8 cellular contexts compared by ENCODE assay signal in the genomic region with DNA sequence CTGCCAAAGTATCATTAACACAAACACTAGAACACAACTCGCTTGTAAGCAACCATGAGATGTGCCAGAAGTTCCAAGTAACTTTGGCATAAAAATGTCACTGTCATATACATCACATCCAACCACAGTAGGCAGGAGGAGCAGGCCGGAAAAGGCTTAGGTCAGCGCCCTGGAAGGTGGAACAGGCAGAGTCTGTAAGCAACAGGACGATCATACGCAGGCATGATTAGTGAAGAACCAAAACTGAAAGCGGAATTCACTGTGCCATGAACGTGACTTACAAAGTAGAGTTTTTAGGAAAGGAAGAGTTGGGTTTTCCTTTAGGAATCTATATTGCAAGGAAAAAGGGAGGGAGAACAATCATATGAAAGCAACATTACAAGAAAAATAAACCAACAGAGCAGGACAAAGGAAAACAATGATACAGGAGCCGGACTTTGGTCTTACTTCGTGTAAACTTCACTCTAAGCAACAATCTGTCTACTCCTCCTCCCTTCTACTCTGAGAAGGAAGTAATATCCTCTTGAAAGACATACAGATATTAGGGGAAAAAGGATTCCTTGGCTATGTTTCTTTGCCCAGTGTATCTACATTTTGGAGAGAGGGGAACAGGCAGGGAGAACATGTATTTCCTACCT. TPM values are rescaled to one million over a fixed set of nuclear protein-coding genes. Genes with fewer than 3 reads are reported as not detected.
DNase-seq lines count a peak whose midpoint lies in the region; ATAC-seq and TF ChIP-seq lines count a peak whose summit lies in the region.

No MANE protein-coding gene starts in this region.

- H3K79me1 ChIP-seq in trophoblast cell (ENCODE audit: low read length): no peaks in the 10 kb centered on the region

- H3K79me2 ChIP-seq in trophoblast cell (ENCODE audit: control insufficient read depth, insufficient read depth, low read length, poor library complexity): no peaks in the 10 kb centered on the region

- H3K4me1 Mint-ChIP-seq in CD4-positive, alpha-beta T cell (ENCODE audit: low read depth): peaks cover 33% of the 10 kb centered on the region
- H3K4me1 Mint-ChIP-seq in activated T-helper 1 cell treated with anti-CD3 and anti-CD28 coated beads, Interleukin-12 subunit alpha, Interleukin-12 subunit beta, Interleukin-2, Interleukin-4 antibody, amounts not matched to agents 30 ng/mL and 10 ng/mL and 1 ng/mL, durations not matched to agents 14 hours and 24 hours and 36 hours (ENCODE audit: low read depth): peaks cover 16% of the 10 kb centered on the region

- H3K9me3 Mint-ChIP-seq in CD4-positive, alpha-beta T cell: no peaks in the 10 kb centered on the region
- no peaks in the 10 kb centered on the region for H3K9me3 Mint-ChIP-seq in activated T-helper 1 cell treated with anti-CD3 and anti-CD28 coated beads, Interleukin-12 subunit alpha, Interleukin-12 subunit beta, Interleukin-2, Interleukin-4 antibody, amounts not matched to agents 30 ng/mL and 10 ng/mL and 1 ng/mL, durations not matched to agents 14 hours and 24 hours and 36 hours

- H3K4me3 ChIP-seq in trophoblast cell (ENCODE audit: low read depth, low read length): no peak overlapping the region

- DNase-seq in CD4-positive, alpha-beta T cell: peak in 4 of 10 experiments; percentile 10 to 23 (median 18)
- no peak for DNase-seq in activated T-helper 1 cell treated with anti-CD3 and anti-CD28 coated beads, Interleukin-12 subunit alpha, Interleukin-12 subunit beta, Interleukin-2, Interleukin-4 antibody, amounts not matched to agents 30 ng/mL and 10 ng/mL and 1 ng/mL, durations not matched to agents 14 hours and 24 hours and 36 hours (ENCODE audit: low spot score)
- DNase-seq in Right ventricle myocardium superior (no peak), trophoblast cell (no peak), NCI-H748 treated with DMSO at 0.1 percent for 48 hours (lab: John Stamatoyannopoulos, UW) (no peak), iPS-NIHi11 (ENCODE audit: low spot score) (no peak), GOT3 (lab: John Stamatoyannopoulos, UW) (no peak)

- no peak overlapping the region for H3K9ac ChIP-seq in trophoblast cell (ENCODE audit: low read length)

- H4K12ac ChIP-seq in trophoblast cell (ENCODE audit: low read depth, low read length): no peak overlapping the region

- H2BK120ac ChIP-seq in trophoblast cell (ENCODE audit: insufficient read depth, low read length, poor library complexity): no peak overlapping the region

- no peak overlapping the region for H3K27ac ChIP-seq in CD4-positive, alpha-beta T cell (ENCODE audit: low read depth, low read length)
- no peak overlapping the region for H3K27ac ChIP-seq in trophoblast cell (ENCODE audit: low read depth, low read length)

- no peak overlapping the region for H3K4me2 ChIP-seq in trophoblast cell (ENCODE audit: low read length)

- no peak for TF ChIP-seq CTCF in CD4-positive, alpha-beta T cell (IDR thresholded peaks at IDR 0.05)

- CTCF ChIA-PET in CD4-positive, alpha-beta T cell (lab: Charles Lee): no interaction called here

- H3K36me3 Mint-ChIP-seq in CD4-positive, alpha-beta T cell (ENCODE audit: low read depth): peaks cover 78% of the 10 kb centered on the region
- peaks cover 44% of the 10 kb centered on the region for H3K36me3 Mint-ChIP-seq in activated T-helper 1 cell treated with anti-CD3 and anti-CD28 coated beads, Interleukin-12 subunit alpha, Interleukin-12 subunit beta, Interleukin-2, Interleukin-4 antibody, amounts not matched to agents 30 ng/mL and 10 ng/mL and 1 ng/mL, durations not matched to agents 14 hours and 24 hours and 36 hours (ENCODE audit: low read depth)

- no peak overlapping the region for H3K18ac ChIP-seq in trophoblast cell (ENCODE audit: low read length)

- no peak overlapping the region for H3K23ac ChIP-seq in trophoblast cell (ENCODE audit: low read length)

- no peak overlapping the region for H4K91ac ChIP-seq in trophoblast cell (ENCODE audit: low read depth, low read length)

- H3K4me3 Mint-ChIP-seq in CD4-positive, alpha-beta T cell: peak overlapping the region; percentile 62
- no peak overlapping the region for H3K4me3 Mint-ChIP-seq in activated T-helper 1 cell treated with anti-CD3 and anti-CD28 coated beads, Interleukin-12 subunit alpha, Interleukin-12 subunit beta, Interleukin-2, Interleukin-4 antibody, amounts not matched to agents 30 ng/mL and 10 ng/mL and 1 ng/mL, durations not matched to agents 14 hours and 24 hours and 36 hours

- ATAC-seq in CD4-positive, alpha-beta T cell (ENCODE audit: poor library complexity): peak; percentile 41
- ATAC-seq in Right ventricle myocardium superior (ENCODE audit: poor library complexity) (peak; percentile 75), HG03139 (IDR thresholded peaks at IDR 0.05; ENCODE audit: unreplicated experiment) (no peak)

- no peak overlapping the region for H2BK5ac ChIP-seq in trophoblast cell (ENCODE audit: low read depth, low read length, poor library complexity)

- peaks cover 42 to 46% of the 10 kb centered on the region in 2 experiments for H3K36me3 ChIP-seq in trophoblast cell (ENCODE audit: control insufficient read depth in 1 of 2, insufficient read depth in 2 of 2, low read length in 2 of 2)

- H4K8ac ChIP-seq in trophoblast cell (ENCODE audit: low read depth, low read length): no peak overlapping the region

- no peaks in the 10 kb centered on the region for H3K27me3 Mint-ChIP-seq in CD4-positive, alpha-beta T cell
- no peaks in the 10 kb centered on the region for H3K27me3 Mint-ChIP-seq in activated T-helper 1 cell treated with anti-CD3 and anti-CD28 coated beads, Interleukin-12 subunit alpha, Interleukin-12 subunit beta, Interleukin-2, Interleukin-4 antibody, amounts not matched to agents 30 ng/mL and 10 ng/mL and 1 ng/mL, durations not matched to agents 14 hours and 24 hours and 36 hours (ENCODE audit: insufficient read depth)

- no peak overlapping the region for H3K14ac ChIP-seq in trophoblast cell (ENCODE audit: low read length)

- peaks cover 0 to 2% of the 10 kb centered on the region in 2 experiments for H3K4me1 ChIP-seq in trophoblast cell (ENCODE audit: control insufficient read depth in 1 of 2, insufficient read depth in 2 of 2, low read length in 2 of 2)

- peak overlapping the region; percentile 65 for H3K27ac Mint-ChIP-seq in CD4-positive, alpha-beta T cell
- H3K27ac Mint-ChIP-seq in activated T-helper 1 cell treated with anti-CD3 and anti-CD28 coated beads, Interleukin-12 subunit alpha, Interleukin-12 subunit beta, Interleukin-2, Interleukin-4 antibody, amounts not matched to agents 30 ng/mL and 10 ng/mL and 1 ng/mL, durations not matched to agents 14 hours and 24 hours and 36 hours: peak overlapping the region; percentile 21

- H2BK12ac ChIP-seq in trophoblast cell (ENCODE audit: low read length): no peak overlapping the region

- peak overlapping the region; percentile 82 for H3K4ac ChIP-seq in trophoblast cell (ENCODE audit: low read depth, low read length)

- no peaks in the 10 kb centered on the region for H3K27me3 ChIP-seq in CD4-positive, alpha-beta T cell (ENCODE audit: control insufficient read depth, insufficient read depth, low read length)
- H3K27me3 ChIP-seq in trophoblast cell (ENCODE audit: insufficient read depth, low read length): no peaks in the 10 kb centered on the region

- no peak overlapping the region for H2AFZ ChIP-seq in trophoblast cell (ENCODE audit: insufficient read depth, low read length, poor library complexity)

- H2AK5ac ChIP-seq in trophoblast cell (ENCODE audit: low read length): no peak overlapping the region

- POLR2A ChIA-PET in CD4-positive, alpha-beta T cell (lab: Charles Lee): no interaction called here

- WGBS in trophoblast cell (ENCODE audit: extremely low coverage, insufficient coverage, insufficient read length): no CpG with 5 or more reads among the region's 9 CpGs

- H3K9me3 ChIP-seq in CD4-positive, alpha-beta T cell (ENCODE audit: control insufficient read depth, low read length): no peaks in the 10 kb centered on the region
- H3K9me3 ChIP-seq in trophoblast cell (ENCODE audit: insufficient read depth, low read depth, low read length): no peaks in the 10 kb centered on the region

- intact Hi-C loops in CD4-positive, alpha-beta T cell (cut with DNase I, micrococcal nuclease): no loop called here
- intact Hi-C loops in activated T-helper 1 cell treated with anti-CD3 and anti-CD28 coated beads, Interleukin-12 subunit alpha, Interleukin-12 subunit beta, Interleukin-2, Interleukin-4 antibody, amounts not matched to agents 30 ng/mL and 10 ng/mL and 1 ng/mL, durations not matched to agents 14 hours and 24 hours and 36 hours (cut with micrococcal nuclease): loop anchor here (2.0 kb wide), 1 partner anchor 13 kb away; no protein-coding TSS in a partner anchor
- intact Hi-C loops in Right ventricle myocardium superior (cut with DNase I): no loop called here

RNA-seq across cellular contexts. Expression of gene YWHAE, which starts 52.2 kb away (rescaled TPM):
- total RNA-seq in CD4-positive, alpha-beta T cell: 100 to 1,000 TPM; 116 to 133 TPM
- 439 and 444 TPM in 2 replicates for total RNA-seq in activated T-helper 1 cell treated with anti-CD3 and anti-CD28 coated beads, Interleukin-12 subunit alpha, Interleukin-12 subunit beta, Interleukin-2, Interleukin-4 antibody, amounts not matched to agents 30 ng/mL and 10 ng/mL and 1 ng/mL, durations not matched to agents 14 hours and 24 hours and 36 hours
- total RNA-seq in Right ventricle myocardium superior: 613 TPM
- polyA plus RNA-seq in trophoblast cell (2013): 619 and 645 TPM in 2 replicates
